Comparison of ENCODE assay signal across 34 cellular contexts in genomic region chr2:47727956-47728355, GRCh38.
"Had no signal": no experiment of that assay in that cellular context is flagged by ENCODE, and none has a peak within 500 bp of the region (broad histone marks: within the 10 kb centered on the region; RNA-seq: fewer than 3 reads in every experiment).

No MANE protein-coding gene starts in this region.

- H3K4me3 Mint-ChIP-seq: activated CD4-positive, alpha-beta T cell treated with anti-CD3 and anti-CD28 coated beads for 36 hours; activated CD8-positive, alpha-beta T cell treated with anti-CD3 and anti-CD28 coated beads, Interleukin-2, amount 10 ng/mL, durations not matched to agents 7 days and 5 days; activated naive CD4-positive, alpha-beta T cell treated with anti-CD3 and anti-CD28 coated beads, Interleukin-2, amount 50 U/mL, for 24 hours; activated T-helper 1 cell treated with anti-CD3 and anti-CD28 coated beads, Interleukin-12 subunit alpha, Interleukin-12 subunit beta, Interleukin-2, Interleukin-4 antibody, amounts not matched to agents 30 ng/mL and 10 ng/mL and 1 ng/mL, durations not matched to agents 14 hours and 24 hours and 36 hours; T-cell had no signal

- DNase-seq: activated CD4-positive, alpha-beta T cell treated with anti-CD3 and anti-CD28 coated beads for 36 hours; activated CD4-positive, alpha-beta T cell treated with anti-CD3 and anti-CD28 coated beads, Interleukin-2, amount 50 U/mL, for 1 hour; activated CD4-positive, CD25-positive, alpha-beta regulatory T cell; activated CD8-positive, alpha-beta memory T cell treated with anti-CD3 and anti-CD28 coated beads, Interleukin-2, amount 50 U/mL, for 48 hours; activated CD8-positive, alpha-beta T cell treated with anti-CD3 and anti-CD28 coated beads, Interleukin-2, amount 10 ng/mL, durations not matched to agents 7 days and 5 days; activated effector memory CD4-positive, alpha-beta T cell treated with Interleukin-2 at 50 U/mL for 16 hours; activated naive CD4-positive, alpha-beta T cell; activated T-cell treated with anti-CD3 and anti-CD28 coated beads, Interleukin-2, amount 50 U/mL, for 1 hour; aorta; caudate nucleus; MG63; MV-4-11; NCI-H1092 treated with DMSO at 0.1 percent for 48 hours; NCI-H1417 treated with DMSO at 0.1 percent for 48 hours; NCI-H1694; NCI-H2029; NCI-H2107; NCI-H2171 treated with DMSO at 0.1 percent for 48 hours; NCI-H226; NCI-H510A; NCI-H526 treated with DMSO at 0.1 percent for 48 hours; NK-92 treated with Interleukin-12 subunit alpha and Interleukin-12 subunit beta, amount 100 ng/mL, for 24 hours; PC-3; SHP77; T-cell; T-helper 2 cell; T1000 had no signal

- H3K27ac Mint-ChIP-seq: activated CD4-positive, alpha-beta T cell treated with anti-CD3 and anti-CD28 coated beads for 36 hours; activated CD8-positive, alpha-beta T cell treated with anti-CD3 and anti-CD28 coated beads, Interleukin-2, amount 10 ng/mL, durations not matched to agents 7 days and 5 days; activated naive CD4-positive, alpha-beta T cell treated with anti-CD3 and anti-CD28 coated beads, Interleukin-2, amount 50 U/mL, for 24 hours; activated T-helper 1 cell treated with anti-CD3 and anti-CD28 coated beads, Interleukin-12 subunit alpha, Interleukin-12 subunit beta, Interleukin-2, Interleukin-4 antibody, amounts not matched to agents 30 ng/mL and 10 ng/mL and 1 ng/mL, durations not matched to agents 14 hours and 24 hours and 36 hours; T-cell had no signal

- H3K9me3 Mint-ChIP-seq: activated naive CD4-positive, alpha-beta T cell treated with anti-CD3 and anti-CD28 coated beads, Interleukin-2, amount 50 U/mL, for 24 hours; activated T-helper 1 cell treated with anti-CD3 and anti-CD28 coated beads, Interleukin-12 subunit alpha, Interleukin-12 subunit beta, Interleukin-2, Interleukin-4 antibody, amounts not matched to agents 30 ng/mL and 10 ng/mL and 1 ng/mL, durations not matched to agents 14 hours and 24 hours and 36 hours; T-cell had no signal

- H3K27ac ChIP-seq: breast epithelium, KMS-11, SJSA1 had no signal

- H3K27me3 ChIP-seq: breast epithelium, MG63, SJSA1 had no signal

- H3K9ac ChIP-seq: KMS-11 had no signal

- FAIRE-seq: RCC 7860, TTC549 had no signal

- H3K36me3 Mint-ChIP-seq: activated naive CD4-positive, alpha-beta T cell treated with anti-CD3 and anti-CD28 coated beads, Interleukin-2, amount 50 U/mL, for 24 hours; T-cell had no signal

- H3K4me2 ChIP-seq: KMS-11 had no signal

- H3K4me1 ChIP-seq: breast epithelium, SJSA1 had no signal

- H3K4me1 Mint-ChIP-seq: activated CD4-positive, alpha-beta T cell treated with anti-CD3 and anti-CD28 coated beads for 36 hours; activated naive CD4-positive, alpha-beta T cell treated with anti-CD3 and anti-CD28 coated beads, Interleukin-2, amount 50 U/mL, for 24 hours had no signal

- H3K9me3 ChIP-seq: breast epithelium, MG63, SJSA1 had no signal

- H3K4me3 ChIP-seq: breast epithelium, MG63, SJSA1 had no signal

- H3K36me3 ChIP-seq: breast epithelium, MG63, SJSA1 had no signal

- H3K27me3 Mint-ChIP-seq: activated CD4-positive, alpha-beta T cell treated with anti-CD3 and anti-CD28 coated beads for 36 hours; activated naive CD4-positive, alpha-beta T cell treated with anti-CD3 and anti-CD28 coated beads, Interleukin-2, amount 50 U/mL, for 24 hours; T-cell had no signal
